In the genomic region with DNA sequence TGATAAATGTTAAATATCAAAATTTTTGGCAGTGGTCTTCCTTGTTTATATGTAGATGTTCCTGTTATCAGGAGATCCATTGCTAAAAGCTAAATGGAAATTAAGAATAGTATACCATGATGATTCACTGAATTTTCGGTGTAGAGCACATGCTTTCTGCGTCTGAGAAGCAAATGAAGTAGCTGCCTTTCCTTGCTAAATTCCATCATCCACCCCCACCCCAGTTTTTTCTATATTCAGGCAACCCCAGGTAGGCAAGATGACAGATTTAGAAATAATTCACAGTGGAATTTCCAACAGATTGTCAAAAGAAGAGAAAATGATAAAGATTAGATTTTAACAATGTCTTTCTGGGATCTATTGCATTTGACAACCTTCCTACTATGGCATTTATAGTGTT, we compare ENCODE assay signal across 5 cellular contexts.
"Had no signal": no experiment of that assay in that cellular context is flagged by ENCODE, and none has a peak within 500 bp of the region (broad histone marks: within the 10 kb centered on the region; RNA-seq: fewer than 3 reads in every experiment).

No MANE protein-coding gene starts in this region.

- DNase-seq: IMR-90, KBM-7, KG1 had no signal

- ATAC-seq: HepG2, K562 had no signal
